ENCODE assay signal across 1 cellular context in the genomic region with DNA sequence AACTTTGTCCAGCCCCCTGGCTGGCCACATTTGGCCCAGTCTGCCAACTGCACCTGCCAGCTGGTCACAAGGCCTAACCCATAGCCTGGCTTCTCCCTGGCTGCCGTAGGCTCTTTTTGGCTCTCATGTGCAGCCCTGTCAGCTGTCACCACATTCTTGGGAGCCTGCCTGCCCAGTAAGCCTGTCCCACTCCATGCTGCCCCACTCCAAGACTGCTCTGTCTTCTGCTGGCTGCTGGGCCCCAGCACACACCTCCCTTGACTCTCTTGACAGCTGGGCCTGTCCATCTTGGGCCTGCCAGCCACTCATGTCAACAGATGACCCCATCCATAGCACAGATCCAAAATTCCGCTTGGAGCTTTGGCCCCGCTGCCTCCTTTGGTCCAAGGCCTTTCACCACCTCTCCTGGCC.
TF ChIP-seq lines count a peak whose summit lies in the region.

No MANE protein-coding gene starts in this region.

TF ChIP-seq in GM23338, 12 proteins besides CTCF, POLR2A, EP300 and RAD21 (continued from another document):
- TF ChIP-seq, protein P1, sequence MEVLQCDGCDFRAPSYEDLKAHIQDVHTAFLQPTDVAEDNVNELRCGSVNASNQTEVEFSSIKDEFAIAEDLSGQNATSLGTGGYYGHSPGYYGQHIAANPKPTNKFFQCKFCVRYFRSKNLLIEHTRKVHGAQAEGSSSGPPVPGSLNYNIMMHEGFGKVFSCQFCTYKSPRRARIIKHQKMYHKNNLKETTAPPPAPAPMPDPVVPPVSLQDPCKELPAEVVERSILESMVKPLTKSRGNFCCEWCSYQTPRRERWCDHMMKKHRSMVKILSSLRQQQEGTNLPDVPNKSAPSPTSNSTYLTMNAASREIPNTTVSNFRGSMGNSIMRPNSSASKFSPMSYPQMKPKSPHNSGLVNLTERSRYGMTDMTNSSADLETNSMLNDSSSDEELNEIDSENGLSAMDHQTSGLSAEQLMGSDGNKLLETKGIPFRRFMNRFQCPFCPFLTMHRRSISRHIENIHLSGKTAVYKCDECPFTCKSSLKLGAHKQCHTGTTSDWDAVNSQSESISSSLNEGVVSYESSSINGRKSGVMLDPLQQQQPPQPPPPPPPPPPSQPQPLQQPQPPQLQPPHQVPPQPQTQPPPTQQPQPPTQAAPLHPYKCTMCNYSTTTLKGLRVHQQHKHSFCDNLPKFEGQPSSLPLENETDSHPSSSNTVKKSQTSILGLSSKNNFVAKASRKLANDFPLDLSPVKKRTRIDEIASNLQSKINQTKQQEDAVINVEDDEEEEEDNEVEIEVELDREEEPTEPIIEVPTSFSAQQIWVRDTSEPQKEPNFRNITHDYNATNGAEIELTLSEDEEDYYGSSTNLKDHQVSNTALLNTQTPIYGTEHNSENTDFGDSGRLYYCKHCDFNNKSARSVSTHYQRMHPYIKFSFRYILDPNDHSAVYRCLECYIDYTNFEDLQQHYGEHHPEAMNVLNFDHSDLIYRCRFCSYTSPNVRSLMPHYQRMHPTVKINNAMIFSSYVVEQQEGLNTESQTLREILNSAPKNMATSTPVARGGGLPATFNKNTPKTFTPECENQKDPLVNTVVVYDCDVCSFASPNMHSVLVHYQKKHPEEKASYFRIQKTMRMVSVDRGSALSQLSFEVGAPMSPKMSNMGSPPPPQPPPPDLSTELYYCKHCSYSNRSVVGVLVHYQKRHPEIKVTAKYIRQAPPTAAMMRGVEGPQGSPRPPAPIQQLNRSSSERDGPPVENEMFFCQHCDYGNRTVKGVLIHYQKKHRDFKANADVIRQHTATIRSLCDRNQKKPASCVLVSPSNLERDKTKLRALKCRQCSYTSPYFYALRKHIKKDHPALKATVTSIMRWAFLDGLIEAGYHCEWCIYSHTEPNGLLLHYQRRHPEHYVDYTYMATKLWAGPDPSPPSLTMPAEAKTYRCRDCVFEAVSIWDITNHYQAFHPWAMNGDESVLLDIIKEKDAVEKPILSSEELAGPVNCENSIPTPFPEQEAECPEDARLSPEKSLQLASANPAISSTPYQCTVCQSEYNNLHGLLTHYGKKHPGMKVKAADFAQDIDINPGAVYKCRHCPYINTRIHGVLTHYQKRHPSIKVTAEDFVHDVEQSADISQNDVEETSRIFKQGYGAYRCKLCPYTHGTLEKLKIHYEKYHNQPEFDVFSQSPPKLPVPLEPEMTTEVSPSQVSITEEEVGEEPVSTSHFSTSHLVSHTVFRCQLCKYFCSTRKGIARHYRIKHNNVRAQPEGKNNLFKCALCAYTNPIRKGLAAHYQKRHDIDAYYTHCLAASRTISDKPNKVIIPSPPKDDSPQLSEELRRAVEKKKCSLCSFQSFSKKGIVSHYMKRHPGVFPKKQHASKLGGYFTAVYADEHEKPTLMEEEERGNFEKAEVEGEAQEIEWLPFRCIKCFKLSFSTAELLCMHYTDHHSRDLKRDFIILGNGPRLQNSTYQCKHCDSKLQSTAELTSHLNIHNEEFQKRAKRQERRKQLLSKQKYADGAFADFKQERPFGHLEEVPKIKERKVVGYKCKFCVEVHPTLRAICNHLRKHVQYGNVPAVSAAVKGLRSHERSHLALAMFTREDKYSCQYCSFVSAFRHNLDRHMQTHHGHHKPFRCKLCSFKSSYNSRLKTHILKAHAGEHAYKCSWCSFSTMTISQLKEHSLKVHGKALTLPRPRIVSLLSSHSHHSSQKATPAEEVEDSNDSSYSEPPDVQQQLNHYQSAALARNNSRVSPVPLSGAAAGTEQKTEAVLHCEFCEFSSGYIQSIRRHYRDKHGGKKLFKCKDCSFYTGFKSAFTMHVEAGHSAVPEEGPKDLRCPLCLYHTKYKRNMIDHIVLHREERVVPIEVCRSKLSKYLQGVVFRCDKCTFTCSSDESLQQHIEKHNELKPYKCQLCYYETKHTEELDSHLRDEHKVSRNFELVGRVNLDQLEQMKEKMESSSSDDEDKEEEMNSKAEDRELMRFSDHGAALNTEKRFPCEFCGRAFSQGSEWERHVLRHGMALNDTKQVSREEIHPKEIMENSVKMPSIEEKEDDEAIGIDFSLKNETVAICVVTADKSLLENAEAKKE (CRISPR knock-in tag; IDR thresholded peaks at IDR 0.05), result no peak
- TF ChIP-seq EZH2phosphoT487 (IDR thresholded peaks at IDR 0.05; ENCODE audit: unreplicated experiment) (no peak), CREB1 (CRISPR knock-in tag; IDR thresholded peaks at IDR 0.05; ENCODE audit: low read depth) (no peak), NANOG (IDR thresholded peaks at IDR 0.05; ENCODE audit: borderline replicate concordance) (no peak)
- TF ChIP-seq, protein P2, sequence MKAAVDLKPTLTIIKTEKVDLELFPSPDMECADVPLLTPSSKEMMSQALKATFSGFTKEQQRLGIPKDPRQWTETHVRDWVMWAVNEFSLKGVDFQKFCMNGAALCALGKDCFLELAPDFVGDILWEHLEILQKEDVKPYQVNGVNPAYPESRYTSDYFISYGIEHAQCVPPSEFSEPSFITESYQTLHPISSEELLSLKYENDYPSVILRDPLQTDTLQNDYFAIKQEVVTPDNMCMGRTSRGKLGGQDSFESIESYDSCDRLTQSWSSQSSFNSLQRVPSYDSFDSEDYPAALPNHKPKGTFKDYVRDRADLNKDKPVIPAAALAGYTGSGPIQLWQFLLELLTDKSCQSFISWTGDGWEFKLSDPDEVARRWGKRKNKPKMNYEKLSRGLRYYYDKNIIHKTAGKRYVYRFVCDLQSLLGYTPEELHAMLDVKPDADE (IDR thresholded peaks at IDR 0.05), result no peak
TF ChIP-seq in GM23338: peak in this region for 0.
